Comparison of ENCODE assay signal across 16 cellular contexts in genomic region chr20:18031050-18031449, GRCh38. TPM values are rescaled to one million over a fixed set of nuclear protein-coding genes. Genes with fewer than 3 reads are reported as not detected.
DNase-seq lines count a peak whose midpoint lies in the region; ATAC-seq, FAIRE-seq and TF ChIP-seq lines count a peak whose summit lies in the region.
"Had no signal": no experiment of that assay in that cellular context is flagged by ENCODE, and none has a peak within 500 bp of the region (broad histone marks: within the 10 kb centered on the region; RNA-seq: fewer than 3 reads in every experiment).

No MANE protein-coding gene starts in this region.

- H3K9ac ChIP-seq in kidney (ENCODE audit: low read length in 2 of 2): no peak overlapping the region
- H3K9ac ChIP-seq: GM23248 had no signal

- ATAC-seq in left lung: no peak

- H3K36me3 ChIP-seq in HEK293 (ENCODE audit: control insufficient read depth in 2 of 2, insufficient read depth in 1 of 2, low read length in 2 of 2) (no peaks in the 10 kb centered on the region), kidney (ENCODE audit: control insufficient read depth in 1 of 2, insufficient read depth in 2 of 2, low read length in 2 of 2) (no peaks in the 10 kb centered on the region), left lung (no peaks in the 10 kb centered on the region)

- POLR2A ChIA-PET in HEK293 (lab: Yijun Ruan, JAX): no interaction called here

- peak; percentile 36 for DNase-seq in NCI-H82 (lab: John Stamatoyannopoulos, UW)
- no peak for DNase-seq in NCI-H82 treated with DMSO at 0.1 percent for 48 hours (lab: John Stamatoyannopoulos, UW; ENCODE audit: unreplicated experiment)
- peak; percentile 45 for DNase-seq in kidney
- no peak for DNase-seq in NCI-H510A (lab: John Stamatoyannopoulos, UW)
- DNase-seq in germinal center (ENCODE audit: low spot score): no peak
- DNase-seq in left lung: no peak
- DNase-seq: Calu3; CD4-positive, CD25-positive, alpha-beta regulatory T cell; DMS 273 treated with DMSO at 0.1 percent for 48 hours had no signal

- H3K4me3 ChIP-seq in HEK293 (ENCODE audit: low read depth, low read length) (no peak overlapping the region), kidney (ENCODE audit: low read length in 2 of 2) (no peak overlapping the region), left lung (no peak overlapping the region)
- H3K4me3 ChIP-seq: GM23248 had no signal

- H3K9me3 ChIP-seq in HEK293 (ENCODE audit: control insufficient read depth, insufficient read depth, low read depth, low read length) (no peaks in the 10 kb centered on the region), kidney (ENCODE audit: control insufficient read depth in 1 of 2, low read length in 2 of 2) (no peaks in the 10 kb centered on the region), left lung (no peaks in the 10 kb centered on the region)

- CTCF ChIA-PET in HEK293 (lab: Yijun Ruan, JAX): interaction anchor here (0.6 kb wide), 1 partner anchor 72 kb away, joined by 3 read pairs; no protein-coding TSS in a partner anchor

- no peaks in the 10 kb centered on the region for H3K4me1 ChIP-seq in HEK293 (ENCODE audit: control insufficient read depth, insufficient read depth, low read length)
- H3K4me1 ChIP-seq in kidney (ENCODE audit: control insufficient read depth in 1 of 2, insufficient read depth in 1 of 2, low read depth in 1 of 2, low read length in 2 of 2): peaks cover 5 to 6% of the 10 kb centered on the region in 2 donors
- no peaks in the 10 kb centered on the region for H3K4me1 ChIP-seq in left lung

- intact Hi-C loops in kidney (cut with DNase I) (no loop called here), left lung (cut with DNase I) (no loop called here)

- TF ChIP-seq CTCF in HEK293 (tag by site-specific recombination; IDR thresholded peaks at IDR 0.05) (no peak), kidney (IDR thresholded peaks at IDR 0.05; ENCODE audit: borderline replicate concordance, extremely low read depth, insufficient read depth) (no peak), left lung (IDR thresholded peaks at IDR 0.05) (no peak)

- no peak overlapping the region for H3K27ac ChIP-seq in HEK293 (ENCODE audit: extremely low read depth, low read depth, low read length)
- no peak overlapping the region for H3K27ac ChIP-seq in kidney (ENCODE audit: low read depth in 2 of 2, low read length in 2 of 2)
- H3K27ac ChIP-seq in left lung: no peak overlapping the region
- H3K27ac ChIP-seq: 22Rv1, GM23248 had no signal

- FAIRE-seq in kidney (lab: Jason Lieb, UNC): no peak
- FAIRE-seq: H54 had no signal

- no peaks in the 10 kb centered on the region for H3K27me3 ChIP-seq in left lung

TF ChIP-seq in HEK293, 187 proteins besides CTCF, POLR2A, EP300 and RAD21:
- TF ChIP-seq ZNF488 (tag by site-specific recombination; IDR thresholded peaks at IDR 0.05) (no peak), EGR2 (tag by site-specific recombination; IDR thresholded peaks at IDR 0.05; ENCODE audit: low read depth) (0 out of 2 replicates have a peak, but pooled peaks have one; percentile 34), ZFHX2 (tag by site-specific recombination; conservative IDR thresholded peaks at IDR 0.05) (0 out of 2 replicates have a peak, but pooled peaks have one; percentile 22)

RNA-seq across cellular contexts. Expression of gene OVOL2, which starts 26.7 kb away (rescaled TPM):
- total RNA-seq in kidney (4.8 TPM), left lung (1 to 10 TPM; 5.8 to 8.3 TPM)
- 4.1 TPM for polyA plus RNA-seq in kidney (ENCODE audit: insufficient read depth, low read depth, low replicate concordance)
- total RNA-seq: A673; CD4-positive, CD25-positive, alpha-beta regulatory T cell; GM23248 had no signal
- polyA plus RNA-seq: BJ; CD4-positive, CD25-positive, alpha-beta regulatory T cell; GM23248; IgD-negative memory B cell had no signal

Comparison
In these comparisons a context has a peak if more than half of its experiments do, and no peak if none do; other contexts are left out.
1. DNase-seq: peak in NCI-H82 (single experiment) and kidney (single experiment); none in NCI-H82 treated with DMSO at 0.1 percent for 48 hours (single experiment), NCI-H510A (single experiment), germinal center (single experiment) and left lung (0 of 2).